In the genomic region with DNA sequence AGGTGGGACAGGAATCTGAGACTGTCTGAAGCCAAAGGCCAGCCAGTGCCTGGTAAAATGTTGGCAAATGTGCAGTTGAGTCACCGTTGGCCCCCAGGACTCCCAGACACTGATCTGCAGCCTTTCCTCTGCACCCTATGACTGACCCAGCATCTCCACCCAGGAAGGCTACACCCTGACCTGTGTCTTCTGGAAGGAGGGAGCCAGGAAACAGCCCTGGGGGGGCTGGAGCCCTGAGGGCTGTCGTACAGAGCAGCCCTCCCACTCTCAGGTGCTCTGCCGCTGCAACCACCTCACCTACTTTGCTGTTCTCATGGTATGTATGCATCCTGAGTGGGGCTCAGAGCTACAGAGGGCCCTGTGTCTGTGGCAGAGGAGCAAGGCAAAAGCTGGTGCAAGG, we compare ENCODE assay signal across 26 cellular contexts. TPM values are rescaled to one million over a fixed set of nuclear protein-coding genes. Genes with fewer than 3 reads are reported as not detected.
DNase-seq lines count a peak whose midpoint lies in the region; ATAC-seq and TF ChIP-seq lines count a peak whose summit lies in the region.
"Had no signal": no experiment of that assay in that cellular context is flagged by ENCODE, and none has a peak within 500 bp of the region (broad histone marks: within the 10 kb centered on the region; RNA-seq: fewer than 3 reads in every experiment).

No MANE protein-coding gene starts in this region.

- no peaks in the 10 kb centered on the region for H3K4me1 ChIP-seq in RWPE2 (ENCODE audit: insufficient read depth, poor library complexity, severe bottlenecking)
- H3K4me1 ChIP-seq: Peyer's patch, SJCRH30 had no signal

- H3K27me3 Mint-ChIP-seq in activated CD8-positive, alpha-beta T cell treated with anti-CD3 and anti-CD28 coated beads, Interleukin-2, amount 10 ng/mL, durations not matched to agents 7 days and 5 days (ENCODE audit: low read depth), result no peaks in the 10 kb centered on the region
- H3K27me3 Mint-ChIP-seq in activated CD8-positive, alpha-beta T cell treated with anti-CD3 and anti-CD28 coated beads for 36 hours, result no peaks in the 10 kb centered on the region
- H3K27me3 Mint-ChIP-seq in immature natural killer cell (ENCODE audit: low read depth in 3 of 3), result peaks cover 2 to 9% (median 7%) of the 10 kb centered on the region in 3 donors
- H3K27me3 Mint-ChIP-seq: CD4-positive, alpha-beta T cell had no signal

- TF ChIP-seq CTCF in activated CD8-positive, alpha-beta T cell treated with anti-CD3 and anti-CD28 coated beads for 36 hours (IDR thresholded peaks at IDR 0.05), result no peak
- TF ChIP-seq CTCF in RWPE2 (IDR thresholded peaks at IDR 0.05; ENCODE audit: poor library complexity, severe bottlenecking), result no peak
- no peak for TF ChIP-seq CTCF in omental fat pad (IDR thresholded peaks at IDR 0.05)

- H3K27ac Mint-ChIP-seq in activated CD8-positive, alpha-beta T cell treated with anti-CD3 and anti-CD28 coated beads, Interleukin-2, amount 10 ng/mL, durations not matched to agents 7 days and 5 days, result peak overlapping the region; percentile 25
- no peak overlapping the region for H3K27ac Mint-ChIP-seq in activated CD8-positive, alpha-beta T cell treated with anti-CD3 and anti-CD28 coated beads for 36 hours
- H3K27ac Mint-ChIP-seq in immature natural killer cell, result peak overlapping the region in 5 of 6 donors; percentile 45 to 84 (median 79)
- H3K27ac Mint-ChIP-seq: CD4-positive, alpha-beta T cell; H9; HFFc6 had no signal

- H3K4me1 Mint-ChIP-seq in activated CD8-positive, alpha-beta T cell treated with anti-CD3 and anti-CD28 coated beads, Interleukin-2, amount 10 ng/mL, durations not matched to agents 7 days and 5 days (ENCODE audit: low read depth), result no peaks in the 10 kb centered on the region
- peaks cover 5% of the 10 kb centered on the region for H3K4me1 Mint-ChIP-seq in activated CD8-positive, alpha-beta T cell treated with anti-CD3 and anti-CD28 coated beads for 36 hours (ENCODE audit: low read depth)
- H3K4me1 Mint-ChIP-seq in immature natural killer cell, result peaks cover 31 to 35% of the 10 kb centered on the region in 2 donors

- CTCF ChIA-PET in activated CD8-positive, alpha-beta T cell treated with anti-CD3 and anti-CD28 coated beads, Interleukin-2, amount 10 ng/mL, durations not matched to agents 7 days and 5 days (lab: Charles Lee), result interaction anchor here (1.5 kb wide), 1 partner anchor 25 kb away, joined by 3 read pairs; no protein-coding TSS in a partner anchor
- CTCF ChIA-PET in activated CD8-positive, alpha-beta T cell treated with anti-CD3 and anti-CD28 coated beads for 36 hours (lab: Charles Lee), result interaction anchor here (1.8 to 2.7 kb wide), 2 partner anchors 10 to 82 kb away, joined by 4 to 16 read pairs; no protein-coding TSS in a partner anchor

- H3K9me3 Mint-ChIP-seq in activated CD8-positive, alpha-beta T cell treated with anti-CD3 and anti-CD28 coated beads, Interleukin-2, amount 10 ng/mL, durations not matched to agents 7 days and 5 days (ENCODE audit: insufficient read depth), result peaks cover under 1% of the 10 kb centered on the region
- H3K9me3 Mint-ChIP-seq in activated CD8-positive, alpha-beta T cell treated with anti-CD3 and anti-CD28 coated beads for 36 hours, result peaks cover 4% of the 10 kb centered on the region
- H3K9me3 Mint-ChIP-seq in immature natural killer cell, result no peaks in the 10 kb centered on the region

- intact Hi-C loops in activated CD8-positive, alpha-beta T cell treated with anti-CD3 and anti-CD28 coated beads for 36 hours (cut with micrococcal nuclease), result no loop called here

- H3K36me3 Mint-ChIP-seq in activated CD8-positive, alpha-beta T cell treated with anti-CD3 and anti-CD28 coated beads, Interleukin-2, amount 10 ng/mL, durations not matched to agents 7 days and 5 days (ENCODE audit: low read depth), result peaks cover 67% of the 10 kb centered on the region
- H3K36me3 Mint-ChIP-seq in activated CD8-positive, alpha-beta T cell treated with anti-CD3 and anti-CD28 coated beads for 36 hours (ENCODE audit: low read depth), result peaks cover 10% of the 10 kb centered on the region
- H3K36me3 Mint-ChIP-seq in immature natural killer cell, result peaks cover 29 to 72% (median 39%) of the 10 kb centered on the region in 3 donors

- no peak overlapping the region for H3K27ac ChIP-seq in RWPE2 (ENCODE audit: poor library complexity, severe bottlenecking)
- H3K27ac ChIP-seq: 22Rv1, BLaER1, GM23248, Peyer's patch, SJCRH30 had no signal

- DNase-seq in activated CD8-positive, alpha-beta T cell treated with anti-CD3 and anti-CD28 coated beads, Interleukin-2, amount 10 ng/mL, durations not matched to agents 7 days and 5 days, result no peak
- DNase-seq in activated CD8-positive, alpha-beta T cell treated with anti-CD3 and anti-CD28 coated beads for 36 hours, result no peak
- DNase-seq in RWPE2 (ENCODE audit: low spot score), result peak; percentile 18
- DNase-seq in immature natural killer cell, result no peak
- peak; percentile 4 for DNase-seq in omental fat pad (ENCODE audit: low spot score)
- no peak for DNase-seq in DMS 273 (lab: John Stamatoyannopoulos, UW; ENCODE audit: unreplicated experiment)
- DNase-seq in COLO668 (lab: John Stamatoyannopoulos, UW; ENCODE audit: unreplicated experiment), result no peak
- DNase-seq: ACHN; CD4-positive, alpha-beta T cell; DMS153; GM23248; H9; HFFc6; KBM-7; NCI-H1105; NCI-H146; NCI-H2029; NCI-H2227 treated with DMSO at 0.1 percent for 48 hours; NCI-H510A treated with DMSO at 0.1 percent for 48 hours; NCI-H82; SJCRH30 had no signal

- H3K36me3 ChIP-seq in RWPE2 (ENCODE audit: low read depth), result no peaks in the 10 kb centered on the region
- H3K36me3 ChIP-seq: BLaER1, Peyer's patch, SJCRH30 had no signal

- POLR2A ChIA-PET in activated CD8-positive, alpha-beta T cell treated with anti-CD3 and anti-CD28 coated beads, Interleukin-2, amount 10 ng/mL, durations not matched to agents 7 days and 5 days (lab: Charles Lee), result no interaction called here
- POLR2A ChIA-PET in activated CD8-positive, alpha-beta T cell treated with anti-CD3 and anti-CD28 coated beads for 36 hours (lab: Charles Lee), result no interaction called here

- H3K4me3 Mint-ChIP-seq in activated CD8-positive, alpha-beta T cell treated with anti-CD3 and anti-CD28 coated beads, Interleukin-2, amount 10 ng/mL, durations not matched to agents 7 days and 5 days, result no peak overlapping the region
- H3K4me3 Mint-ChIP-seq in activated CD8-positive, alpha-beta T cell treated with anti-CD3 and anti-CD28 coated beads for 36 hours, result no peak overlapping the region
- H3K4me3 Mint-ChIP-seq in immature natural killer cell, result no peak overlapping the region
- H3K4me3 Mint-ChIP-seq: CD4-positive, alpha-beta T cell; H9; HFFc6 had no signal

- H3K27me3 ChIP-seq in RWPE2 (ENCODE audit: insufficient read depth, poor library complexity, severe bottlenecking), result no peaks in the 10 kb centered on the region
- H3K27me3 ChIP-seq: BLaER1, Peyer's patch, SJCRH30 had no signal

- no peak overlapping the region for H3K4me3 ChIP-seq in RWPE2 (ENCODE audit: severe bottlenecking)
- H3K4me3 ChIP-seq: BLaER1, GM23248, Peyer's patch, SJCRH30 had no signal

- no peak for ATAC-seq in activated CD8-positive, alpha-beta T cell treated with anti-CD3 and anti-CD28 coated beads, Interleukin-2, amount 10 ng/mL, durations not matched to agents 7 days and 5 days
- no peak for ATAC-seq in activated CD8-positive, alpha-beta T cell treated with anti-CD3 and anti-CD28 coated beads for 36 hours
- peak; percentile 13; the same call in 1 of the 3 replicates for ATAC-seq in RWPE2 (ENCODE audit: low read depth)
- no peak for ATAC-seq in omental fat pad (ENCODE audit: low FRiP score)
- ATAC-seq in HG03280 (IDR thresholded peaks at IDR 0.05; ENCODE audit: unreplicated experiment), result no peak

- H3K9me3 ChIP-seq in RWPE2 (ENCODE audit: severe bottlenecking), result no peaks in the 10 kb centered on the region
- H3K9me3 ChIP-seq: Peyer's patch, SJCRH30 had no signal

RNA-seq across cellular contexts. Expression of a gene that starts 24.0 kb away (rescaled TPM):
- total RNA-seq in activated CD8-positive, alpha-beta T cell treated with anti-CD3 and anti-CD28 coated beads, Interleukin-2, amount 10 ng/mL, durations not matched to agents 7 days and 5 days, result 10 to 100 TPM; 16.0 to 18.1 TPM
- 1 to 10 TPM; 4.8 to 5.5 TPM for total RNA-seq in activated CD8-positive, alpha-beta T cell treated with anti-CD3 and anti-CD28 coated beads for 36 hours
- polyA plus RNA-seq in immature natural killer cell, result 100 to 1,000 TPM in 1 of 3 donors, 10 to 100 TPM in 2; 43.2 to 124 (median 77.4) TPM
- under 1 TPM in 2 of 4 donors, not detected in 2; 0.31 to 0.37 TPM for total RNA-seq in omental fat pad
- total RNA-seq: GM23248, HFFc6, HT1080, SJCRH30 had no signal

RNA-seq across cellular contexts. Expression of a gene that starts 30.1 kb away (rescaled TPM):
- 10 to 100 TPM; 16.3 to 18.2 TPM for total RNA-seq in activated CD8-positive, alpha-beta T cell treated with anti-CD3 and anti-CD28 coated beads, Interleukin-2, amount 10 ng/mL, durations not matched to agents 7 days and 5 days
- 1 to 10 TPM; 7.1 to 7.9 TPM for total RNA-seq in activated CD8-positive, alpha-beta T cell treated with anti-CD3 and anti-CD28 coated beads for 36 hours
- 10 to 100 TPM in 2 of 3 donors, 1 to 10 TPM in 1; 8.8 to 26.4 (median 13.9) TPM for polyA plus RNA-seq in immature natural killer cell
- total RNA-seq in omental fat pad, result 1 to 10 TPM; 3.5 to 9.8 (median 7.8) TPM

Comparison
In these comparisons a context has a peak if more than half of its experiments do, and no peak if none do; other contexts are left out.
1. DNase-seq: peak in RWPE2 (single experiment) and omental fat pad (single experiment); none in activated CD8-positive, alpha-beta T cell treated with anti-CD3 and anti-CD28 coated beads, Interleukin-2, amount 10 ng/mL, durations not matched to agents 7 days and 5 days (single experiment), activated CD8-positive, alpha-beta T cell treated with anti-CD3 and anti-CD28 coated beads for 36 hours (single experiment), immature natural killer cell (0 of 3), DMS 273 (single experiment) and COLO668 (single experiment).
2. RNA of a gene that starts 24.0 kb away (total RNA-seq): 16.0 to 18.1 TPM in activated CD8-positive, alpha-beta T cell treated with anti-CD3 and anti-CD28 coated beads, Interleukin-2, amount 10 ng/mL, durations not matched to agents 7 days and 5 days and 4.8 to 5.5 TPM in activated CD8-positive, alpha-beta T cell treated with anti-CD3 and anti-CD28 coated beads for 36 hours; 0.31 to 0.37 TPM in omental fat pad; every median in the first group is over 4 times any median in the second.